In the genomic region with DNA sequence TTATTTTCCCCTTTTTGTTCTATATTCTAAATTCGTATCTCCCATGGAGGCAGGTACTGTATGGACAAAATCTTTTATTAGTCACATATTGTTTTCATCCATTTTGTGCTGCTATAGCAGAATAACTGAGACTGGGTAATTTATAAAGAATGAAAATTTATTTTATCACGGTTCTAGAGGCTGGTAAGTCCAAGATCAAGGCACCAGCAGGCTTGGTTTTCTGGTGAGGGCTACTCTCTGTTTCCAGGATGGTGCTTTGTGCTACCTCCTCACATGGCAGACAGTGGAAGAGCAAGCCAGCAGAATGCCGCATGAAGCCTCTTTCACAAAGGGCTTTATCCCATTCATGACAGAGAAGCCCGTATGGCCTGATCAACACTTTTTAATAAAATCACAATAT, we compare ENCODE assay signal across 35 cellular contexts.
DNase-seq lines count a peak whose midpoint lies in the region; ATAC-seq, FAIRE-seq and TF ChIP-seq lines count a peak whose summit lies in the region.
"Had no signal": no experiment of that assay in that cellular context is flagged by ENCODE, and none has a peak within 500 bp of the region (broad histone marks: within the 10 kb centered on the region; RNA-seq: fewer than 3 reads in every experiment).

No MANE protein-coding gene starts in this region.

- no peak for TF ChIP-seq EP300 in HepG2 (IDR thresholded peaks at IDR 0.05; ENCODE audit: low read depth in 2 of 2, low read length in 2 of 2)
- no peak for TF ChIP-seq EP300 in HepG2 (CRISPR knock-in tag; IDR thresholded peaks at IDR 0.05; ENCODE audit: borderline replicate concordance)

- no peak for TF ChIP-seq RAD21 in HepG2 (CRISPR knock-in tag; IDR thresholded peaks at IDR 0.05)

- H3K4me2 ChIP-seq in HepG2 (ENCODE audit: low read depth, low read length) (no peak overlapping the region), Karpas-422 (ENCODE audit: low read depth, low read length, poor library complexity, severe bottlenecking) (no peak overlapping the region), OCI-LY3 (ENCODE audit: low read length) (peak overlapping the region; percentile 82; the same call in 1 of the 2 replicates), SU-DHL-6 (ENCODE audit: low read depth, low read length, poor library complexity, severe bottlenecking) (no peak overlapping the region)
- H3K4me2 ChIP-seq: A549; BLaER1; BLaER1 treated with 17β-estradiol and CSF1 and Interleukin-3, amounts not matched to agents 10 nM and 100 nM had no signal

- H3K27ac ChIP-seq in HepG2 (ENCODE audit: extremely low read length, insufficient read depth, low read length) (no peak overlapping the region), right lobe of liver (no peak overlapping the region), Karpas-422 (ENCODE audit: low read length) (peak overlapping the region; percentile 97), OCI-LY3 (ENCODE audit: low read length) (peak overlapping the region; percentile 95), SU-DHL-6 (ENCODE audit: low read depth, low read length) (peak overlapping the region; percentile 99), small intestine (ENCODE audit: low read depth in 1 of 2, low read length in 1 of 2) (no peak overlapping the region)
- H3K27ac ChIP-seq: 22Rv1; A549; BLaER1; BLaER1 treated with 17β-estradiol and CSF1 and Interleukin-3, amounts not matched to agents 10 nM and 100 nM; C4-2B had no signal

- H4K20me1 ChIP-seq in HepG2 (ENCODE audit: insufficient read depth, low read length) (no peaks in the 10 kb centered on the region), Karpas-422 (ENCODE audit: insufficient read depth, low read depth, low read length) (no peaks in the 10 kb centered on the region), OCI-LY3 (ENCODE audit: insufficient read depth, low read length) (no peaks in the 10 kb centered on the region), SU-DHL-6 (ENCODE audit: low read depth, low read length) (no peaks in the 10 kb centered on the region)
- H4K20me1 ChIP-seq: BLaER1; BLaER1 treated with 17β-estradiol and CSF1 and Interleukin-3, amounts not matched to agents 10 nM and 100 nM had no signal

- CTCF ChIA-PET in HepG2 (lab: Yijun Ruan, JAX; ENCODE audit: low intra/inter-chr PET ratio, low total read pairs): no interaction called here

- H3F3A ChIP-seq in SU-DHL-6 (ENCODE audit: insufficient read depth): peaks cover 39% of the 10 kb centered on the region

- no peaks in the 10 kb centered on the region for H3K27me3 ChIP-seq in HepG2 (ENCODE audit: control insufficient read depth in 1 of 2, insufficient read depth in 2 of 2, low read length in 2 of 2)
- no peaks in the 10 kb centered on the region for H3K27me3 ChIP-seq in right lobe of liver
- no peaks in the 10 kb centered on the region for H3K27me3 ChIP-seq in Karpas-422 (ENCODE audit: low read length)
- H3K27me3 ChIP-seq in OCI-LY3 (ENCODE audit: low read depth, low read length): no peaks in the 10 kb centered on the region
- H3K27me3 ChIP-seq in SU-DHL-6 (ENCODE audit: low read length): no peaks in the 10 kb centered on the region
- H3K27me3 ChIP-seq in small intestine (ENCODE audit: control insufficient read depth in 2 of 2, insufficient read depth in 2 of 2, low read length in 2 of 2): no peaks in the 10 kb centered on the region
- H3K27me3 ChIP-seq: BE2C; BLaER1; BLaER1 treated with 17β-estradiol and CSF1 and Interleukin-3, amounts not matched to agents 10 nM and 100 nM had no signal

- H3K9ac ChIP-seq in HepG2 (ENCODE audit: insufficient read depth, low read depth, low read length) (no peak overlapping the region), Karpas-422 (ENCODE audit: low read length) (no peak overlapping the region), OCI-LY3 (ENCODE audit: low read length) (peak overlapping the region; percentile 88), SU-DHL-6 (ENCODE audit: low read length) (no peak overlapping the region)
- H3K9ac ChIP-seq: BLaER1; BLaER1 treated with 17β-estradiol and CSF1 and Interleukin-3, amounts not matched to agents 10 nM and 100 nM had no signal

- no peaks in the 10 kb centered on the region for H3K9me2 ChIP-seq in Karpas-422 (replicated peaks; ENCODE audit: insufficient read depth, low read length)
- H3K9me2 ChIP-seq in SU-DHL-6 (replicated peaks; ENCODE audit: insufficient read depth, low read length): no peaks in the 10 kb centered on the region

- FAIRE-seq in HepG2 (lab: Jason Lieb, UNC) (no peak), small intestine (lab: Jason Lieb, UNC) (no peak)
- FAIRE-seq: A204.1, A549, D721Med had no signal

- intact Hi-C loops in HepG2 (cut with micrococcal nuclease; ENCODE audit: unreplicated experiment): loop anchor here (5.0 to 10.0 kb wide), 3 partner anchors 88 to 458 kb away; no protein-coding TSS in a partner anchor
- intact Hi-C loops in right lobe of liver (cut with DNase I): no loop called here

- no TSS peak for BruUV-seq in HepG2 (replicated peaks; lab: Mats Ljungman, UMichigan)

- no peak for TF ChIP-seq CTCF in HepG2 (CRISPR knock-in tag; IDR thresholded peaks at IDR 0.05)
- TF ChIP-seq CTCF in right lobe of liver (IDR thresholded peaks at IDR 0.05): no peak
- TF ChIP-seq CTCF in OCI-LY3 (IDR thresholded peaks at IDR 0.05; ENCODE audit: low read depth, low read length): no peak
- TF ChIP-seq CTCF in SU-DHL-6 (IDR thresholded peaks at IDR 0.05; ENCODE audit: insufficient read depth, low read length, poor library complexity, severe bottlenecking): no peak

- H3K9me3 ChIP-seq in HepG2 (ENCODE audit: low read length) (peaks cover 5% of the 10 kb centered on the region; the same call in 1 of the 2 replicates), right lobe of liver (no peaks in the 10 kb centered on the region), Karpas-422 (ENCODE audit: low read length) (no peaks in the 10 kb centered on the region), OCI-LY3 (ENCODE audit: insufficient read depth, low read length) (no peaks in the 10 kb centered on the region), SU-DHL-6 (ENCODE audit: insufficient read depth, low read length) (no peaks in the 10 kb centered on the region), small intestine (ENCODE audit: control insufficient read depth, low read depth) (no peaks in the 10 kb centered on the region)
- H3K9me3 ChIP-seq: A549, BE2C, BLaER1, Caco-2 had no signal

- in situ Hi-C loops in HepG2 (cut with HindIII; ENCODE audit: extremely low pct_ligation_motif_present, low pct_unique_long_range_greater_than_20kb): loop anchor here (5.0 to 25.0 kb wide), 2 partner anchors 453 to 1013 kb away; a partner anchor contains a TSS

- POLR2A ChIA-PET in HepG2 (lab: Yijun Ruan, JAX): no interaction called here

- no peaks in the 10 kb centered on the region for H3K79me2 ChIP-seq in HepG2 (ENCODE audit: insufficient read depth, low read length)
- no peaks in the 10 kb centered on the region for H3K79me2 ChIP-seq in Karpas-422 (ENCODE audit: low read length)
- H3K79me2 ChIP-seq in OCI-LY3 (ENCODE audit: low read length): no peaks in the 10 kb centered on the region
- no peaks in the 10 kb centered on the region for H3K79me2 ChIP-seq in SU-DHL-6 (ENCODE audit: insufficient read depth, low read length)

- ATAC-seq in HepG2: no peak
- no peak for ATAC-seq in right lobe of liver

- H3K4me1 ChIP-seq in HepG2 (ENCODE audit: insufficient read depth, low read length) (peaks cover 54% of the 10 kb centered on the region), right lobe of liver (peaks cover 0 to 41% (median 19%) of the 10 kb centered on the region in 4 donors), Karpas-422 (ENCODE audit: low read length) (peaks cover 67% of the 10 kb centered on the region), OCI-LY3 (ENCODE audit: low read length) (peaks cover 97% of the 10 kb centered on the region), small intestine (ENCODE audit: control insufficient read depth in 2 of 2, insufficient read depth in 1 of 2, low read depth in 1 of 2, low read length in 1 of 2) (no peaks in the 10 kb centered on the region)
- H3K4me1 ChIP-seq: BE2C had no signal

- DNase-seq in HepG2 (ENCODE audit: low spot score): no peak
- no peak for DNase-seq in right lobe of liver
- DNase-seq in Karpas-422: no peak
- DNase-seq in small intestine: no peak
- no peak for DNase-seq in RPMI8226
- DNase-seq in NCI-H2171 treated with DMSO at 0.1 percent for 48 hours (lab: John Stamatoyannopoulos, UW): no peak
- DNase-seq: 8988T; ACHN; AML-193; BE2C; C1 segment of cervical spinal cord; Caco-2; Calu3; CD4-positive, alpha-beta memory T cell; CD4-positive, alpha-beta T cell; CD4-positive, CD25-positive, alpha-beta regulatory T cell; CD8-positive, alpha-beta memory T cell; CD8-positive, alpha-beta T cell; COR-L47; DMS 273 treated with DMSO at 0.1 percent for 48 hours; DMS153; DMS53; DMS79; DMS79 treated with DMSO at 0.1 percent for 48 hours; DND-41; EL had no signal

- TF ChIP-seq POLR2A in HepG2 (IDR thresholded peaks at IDR 0.05; ENCODE audit: insufficient read depth in 1 of 2, low read depth in 2 of 2, low read length in 2 of 2) (no peak), right lobe of liver (IDR thresholded peaks at IDR 0.05) (no peak)

- H3K36me3 ChIP-seq in HepG2 (replicated peaks in 1 of 2; ENCODE audit: control insufficient read depth in 1 of 2, insufficient read depth in 2 of 2, low read length in 2 of 2): no peaks in the 10 kb centered on the region; a peak in 2 of 5 replicates
- no peaks in the 10 kb centered on the region for H3K36me3 ChIP-seq in right lobe of liver
- no peaks in the 10 kb centered on the region for H3K36me3 ChIP-seq in Karpas-422 (ENCODE audit: insufficient read depth, low read length)
- peaks cover 6% of the 10 kb centered on the region for H3K36me3 ChIP-seq in OCI-LY3 (replicated peaks; ENCODE audit: low read depth, low read length)
- H3K36me3 ChIP-seq in SU-DHL-6 (ENCODE audit: low read length): no peaks in the 10 kb centered on the region
- H3K36me3 ChIP-seq in small intestine (ENCODE audit: control insufficient read depth in 2 of 2, insufficient read depth in 2 of 2, low read length in 2 of 2): no peaks in the 10 kb centered on the region
- H3K36me3 ChIP-seq: BE2C, BLaER1 had no signal

- H2AFZ ChIP-seq in HepG2 (ENCODE audit: low read length): no peak overlapping the region
- no peak overlapping the region for H2AFZ ChIP-seq in Karpas-422 (ENCODE audit: low read length)
- no peak overlapping the region for H2AFZ ChIP-seq in OCI-LY3 (ENCODE audit: low read depth, low read length)
- H2AFZ ChIP-seq in SU-DHL-6 (ENCODE audit: low read depth, low read length, severe bottlenecking): no peak overlapping the region

- WGBS in HepG2 (ENCODE audit: low lambda C conversion rate): over 99% methylated on average over 4 of the region's 4 CpGs
- 95% methylated on average over 4 of the region's 4 CpGs for WGBS in right lobe of liver (ENCODE audit: insufficient coverage, low coverage, low lambda C conversion rate, missing lambda C conversion rate)
- WGBS in small intestine, 3 donors: 87 to 98% (median 96%) methylated on average over 4 of the region's 4 CpGs

- H3K4me3 ChIP-seq in HepG2 (replicated peaks in 1 of 3; ENCODE audit: insufficient read depth in 1 of 3, low read depth in 2 of 3, low read length in 3 of 3) (no peak overlapping the region), right lobe of liver (no peak overlapping the region), Karpas-422 (ENCODE audit: low read length) (no peak overlapping the region), OCI-LY3 (ENCODE audit: low read length) (no peak overlapping the region), SU-DHL-6 (ENCODE audit: insufficient read depth, low read length, poor library complexity, severe bottlenecking) (no peak overlapping the region), small intestine (ENCODE audit: low read depth in 1 of 2, low read length in 2 of 2) (no peak overlapping the region)
- H3K4me3 ChIP-seq: A549; BLaER1; BLaER1 treated with 17β-estradiol and CSF1 and Interleukin-3, amounts not matched to agents 10 nM and 100 nM had no signal

Comparison
In these comparisons a context has a peak if more than half of its experiments do, and no peak if none do; other contexts are left out.
1. H3K27ac ChIP-seq: peak in Karpas-422 (single experiment), OCI-LY3 (single experiment) and SU-DHL-6 (single experiment); none in HepG2 (single experiment), right lobe of liver (0 of 3) and small intestine (0 of 2).